2 cellular contexts compared by ENCODE assay signal in the genomic region with DNA sequence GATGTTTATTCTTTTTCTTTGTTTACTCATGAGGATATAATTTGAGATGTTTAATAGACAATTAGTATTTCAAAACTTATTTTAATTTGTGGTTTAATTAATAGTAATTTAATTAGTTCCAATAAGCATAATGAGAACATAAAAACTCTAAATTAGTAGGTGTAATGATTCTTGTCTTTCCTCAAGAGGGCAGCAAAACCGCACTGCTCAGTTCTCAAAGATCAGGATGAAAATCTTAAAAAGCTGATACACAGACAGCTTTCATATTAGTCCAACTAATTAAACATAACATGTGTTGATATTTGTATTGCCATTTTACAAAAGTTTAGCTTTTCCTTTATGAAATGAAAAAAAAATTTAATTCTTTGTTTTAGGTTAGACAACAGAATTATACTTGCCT.
TF ChIP-seq lines count a peak whose summit lies in the region.

No MANE protein-coding gene starts in this region.

TF ChIP-seq in SK-N-SH, 30 proteins besides CTCF, POLR2A, EP300 and RAD21 (continued from another document):
- TF ChIP-seq SMC3 (IDR thresholded peaks at IDR 0.05; ENCODE audit: low read depth, low read length) (no peak), JUND (IDR thresholded peaks at IDR 0.05) (no peak), MEF2A (IDR thresholded peaks at IDR 0.05; ENCODE audit: borderline replicate concordance, low read depth) (no peak), EZH2phosphoT487 (IDR thresholded peaks at IDR 0.05; ENCODE audit: borderline replicate concordance, low read depth) (no peak), TAF1 (IDR thresholded peaks at IDR 0.05; ENCODE audit: borderline replicate concordance, low read depth, low read length) (no peak), RFX5 (IDR thresholded peaks at IDR 0.05; ENCODE audit: low read length) (no peak), NRF1 (IDR thresholded peaks at IDR 0.05; ENCODE audit: low read depth, low read length) (no peak), TEAD4 (IDR thresholded peaks at IDR 0.05; ENCODE audit: borderline replicate concordance, insufficient read depth) (no peak), RXRA (IDR thresholded peaks at IDR 0.05; ENCODE audit: borderline replicate concordance, low read depth) (no peak), YY1 (IDR thresholded peaks at IDR 0.05; ENCODE audit: low read depth) (no peak), ELF1 (IDR thresholded peaks at IDR 0.05) (no peak), FOXJ3 (CRISPR knock-in tag; IDR thresholded peaks at IDR 0.05) (no peak), NFIC (IDR thresholded peaks at IDR 0.05; ENCODE audit: borderline replicate concordance) (no peak), FOXM1 (IDR thresholded peaks at IDR 0.05; ENCODE audit: low read depth) (no peak)
- TF ChIP-seq, protein P1, sequence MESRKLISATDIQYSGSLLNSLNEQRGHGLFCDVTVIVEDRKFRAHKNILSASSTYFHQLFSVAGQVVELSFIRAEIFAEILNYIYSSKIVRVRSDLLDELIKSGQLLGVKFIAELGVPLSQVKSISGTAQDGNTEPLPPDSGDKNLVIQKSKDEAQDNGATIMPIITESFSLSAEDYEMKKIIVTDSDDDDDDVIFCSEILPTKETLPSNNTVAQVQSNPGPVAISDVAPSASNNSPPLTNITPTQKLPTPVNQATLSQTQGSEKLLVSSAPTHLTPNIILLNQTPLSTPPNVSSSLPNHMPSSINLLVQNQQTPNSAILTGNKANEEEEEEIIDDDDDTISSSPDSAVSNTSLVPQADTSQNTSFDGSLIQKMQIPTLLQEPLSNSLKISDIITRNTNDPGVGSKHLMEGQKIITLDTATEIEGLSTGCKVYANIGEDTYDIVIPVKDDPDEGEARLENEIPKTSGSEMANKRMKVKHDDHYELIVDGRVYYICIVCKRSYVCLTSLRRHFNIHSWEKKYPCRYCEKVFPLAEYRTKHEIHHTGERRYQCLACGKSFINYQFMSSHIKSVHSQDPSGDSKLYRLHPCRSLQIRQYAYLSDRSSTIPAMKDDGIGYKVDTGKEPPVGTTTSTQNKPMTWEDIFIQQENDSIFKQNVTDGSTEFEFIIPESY (IDR thresholded peaks at IDR 0.05; ENCODE audit: borderline replicate concordance, low read depth): no peak
- TF ChIP-seq, protein P2, sequence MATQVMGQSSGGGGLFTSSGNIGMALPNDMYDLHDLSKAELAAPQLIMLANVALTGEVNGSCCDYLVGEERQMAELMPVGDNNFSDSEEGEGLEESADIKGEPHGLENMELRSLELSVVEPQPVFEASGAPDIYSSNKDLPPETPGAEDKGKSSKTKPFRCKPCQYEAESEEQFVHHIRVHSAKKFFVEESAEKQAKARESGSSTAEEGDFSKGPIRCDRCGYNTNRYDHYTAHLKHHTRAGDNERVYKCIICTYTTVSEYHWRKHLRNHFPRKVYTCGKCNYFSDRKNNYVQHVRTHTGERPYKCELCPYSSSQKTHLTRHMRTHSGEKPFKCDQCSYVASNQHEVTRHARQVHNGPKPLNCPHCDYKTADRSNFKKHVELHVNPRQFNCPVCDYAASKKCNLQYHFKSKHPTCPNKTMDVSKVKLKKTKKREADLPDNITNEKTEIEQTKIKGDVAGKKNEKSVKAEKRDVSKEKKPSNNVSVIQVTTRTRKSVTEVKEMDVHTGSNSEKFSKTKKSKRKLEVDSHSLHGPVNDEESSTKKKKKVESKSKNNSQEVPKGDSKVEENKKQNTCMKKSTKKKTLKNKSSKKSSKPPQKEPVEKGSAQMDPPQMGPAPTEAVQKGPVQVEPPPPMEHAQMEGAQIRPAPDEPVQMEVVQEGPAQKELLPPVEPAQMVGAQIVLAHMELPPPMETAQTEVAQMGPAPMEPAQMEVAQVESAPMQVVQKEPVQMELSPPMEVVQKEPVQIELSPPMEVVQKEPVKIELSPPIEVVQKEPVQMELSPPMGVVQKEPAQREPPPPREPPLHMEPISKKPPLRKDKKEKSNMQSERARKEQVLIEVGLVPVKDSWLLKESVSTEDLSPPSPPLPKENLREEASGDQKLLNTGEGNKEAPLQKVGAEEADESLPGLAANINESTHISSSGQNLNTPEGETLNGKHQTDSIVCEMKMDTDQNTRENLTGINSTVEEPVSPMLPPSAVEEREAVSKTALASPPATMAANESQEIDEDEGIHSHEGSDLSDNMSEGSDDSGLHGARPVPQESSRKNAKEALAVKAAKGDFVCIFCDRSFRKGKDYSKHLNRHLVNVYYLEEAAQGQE (IDR thresholded peaks at IDR 0.05; ENCODE audit: low read depth, low read length): no peak

TF ChIP-seq in SK-N-SH treated with all-trans-retinoic acid at 6 μM for 48 hours, 23 proteins besides CTCF, POLR2A, EP300 and RAD21 (continued from another document):
- TF ChIP-seq TCF4 (CRISPR knock-in tag; IDR thresholded peaks at IDR 0.05; ENCODE audit: borderline replicate concordance) (no peak), SNAI2 (CRISPR knock-in tag; IDR thresholded peaks at IDR 0.05) (no peak), RARB (CRISPR knock-in tag; IDR thresholded peaks at IDR 0.05) (no peak)
- TF ChIP-seq, protein P3, sequence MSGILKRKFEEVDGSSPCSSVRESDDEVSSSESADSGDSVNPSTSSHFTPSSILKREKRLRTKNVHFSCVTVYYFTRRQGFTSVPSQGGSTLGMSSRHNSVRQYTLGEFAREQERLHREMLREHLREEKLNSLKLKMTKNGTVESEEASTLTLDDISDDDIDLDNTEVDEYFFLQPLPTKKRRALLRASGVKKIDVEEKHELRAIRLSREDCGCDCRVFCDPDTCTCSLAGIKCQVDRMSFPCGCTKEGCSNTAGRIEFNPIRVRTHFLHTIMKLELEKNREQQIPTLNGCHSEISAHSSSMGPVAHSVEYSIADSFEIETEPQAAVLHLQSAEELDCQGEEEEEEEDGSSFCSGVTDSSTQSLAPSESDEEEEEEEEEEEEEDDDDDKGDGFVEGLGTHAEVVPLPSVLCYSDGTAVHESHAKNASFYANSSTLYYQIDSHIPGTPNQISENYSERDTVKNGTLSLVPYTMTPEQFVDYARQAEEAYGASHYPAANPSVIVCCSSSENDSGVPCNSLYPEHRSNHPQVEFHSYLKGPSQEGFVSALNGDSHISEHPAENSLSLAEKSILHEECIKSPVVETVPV (CRISPR knock-in tag; IDR thresholded peaks at IDR 0.05): no peak
- TF ChIP-seq, protein P4, sequence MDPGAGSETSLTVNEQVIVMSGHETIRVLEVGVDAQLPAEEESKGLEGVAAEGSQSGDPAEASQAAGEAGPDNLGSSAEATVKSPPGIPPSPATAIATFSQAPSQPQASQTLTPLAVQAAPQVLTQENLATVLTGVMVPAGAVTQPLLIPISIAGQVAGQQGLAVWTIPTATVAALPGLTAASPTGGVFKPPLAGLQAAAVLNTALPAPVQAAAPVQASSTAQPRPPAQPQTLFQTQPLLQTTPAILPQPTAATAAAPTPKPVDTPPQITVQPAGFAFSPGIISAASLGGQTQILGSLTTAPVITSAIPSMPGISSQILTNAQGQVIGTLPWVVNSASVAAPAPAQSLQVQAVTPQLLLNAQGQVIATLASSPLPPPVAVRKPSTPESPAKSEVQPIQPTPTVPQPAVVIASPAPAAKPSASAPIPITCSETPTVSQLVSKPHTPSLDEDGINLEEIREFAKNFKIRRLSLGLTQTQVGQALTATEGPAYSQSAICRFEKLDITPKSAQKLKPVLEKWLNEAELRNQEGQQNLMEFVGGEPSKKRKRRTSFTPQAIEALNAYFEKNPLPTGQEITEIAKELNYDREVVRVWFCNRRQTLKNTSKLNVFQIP (CRISPR knock-in tag; IDR thresholded peaks at IDR 0.05; ENCODE audit: borderline replicate concordance, low read depth): no peak
